8 cellular contexts compared by ENCODE assay signal in the genomic region with DNA sequence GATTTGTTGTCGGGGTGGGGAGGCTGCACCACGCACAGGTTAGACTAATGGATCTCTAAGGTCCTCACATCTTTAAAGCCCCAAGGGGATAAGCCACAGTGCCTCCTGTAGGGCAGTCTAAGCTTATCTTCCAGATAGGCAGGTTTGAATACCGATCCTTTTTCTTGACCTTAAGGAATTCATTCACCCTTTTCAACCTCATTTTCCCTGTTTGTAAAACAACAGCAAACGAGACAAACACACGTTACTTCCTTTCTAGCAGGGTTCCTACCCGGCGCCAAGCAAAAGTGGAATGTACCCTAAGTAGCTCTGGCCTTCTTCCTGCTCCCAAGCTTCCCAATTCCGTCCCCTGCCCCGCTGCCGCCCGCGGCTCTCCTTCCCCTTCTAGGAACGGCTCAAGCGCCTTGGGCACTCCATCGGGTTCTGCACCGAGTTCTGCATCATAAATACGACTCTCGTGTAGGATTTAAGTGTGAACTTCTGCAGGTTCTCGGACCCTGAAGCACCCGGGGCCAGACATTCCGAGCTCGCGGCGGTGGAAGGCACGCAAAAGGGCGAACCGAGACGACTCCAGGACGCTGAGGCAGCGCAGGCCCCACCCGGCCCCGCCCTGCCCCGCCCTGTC. TPM values are rescaled to one million over a fixed set of nuclear protein-coding genes. Genes with fewer than 3 reads are reported as not detected.
DNase-seq lines count a peak whose midpoint lies in the region; ATAC-seq and TF ChIP-seq lines count a peak whose summit lies in the region.

No MANE protein-coding gene starts in this region.

- POLR2A ChIA-PET in HEK293 (lab: Yijun Ruan, JAX) = interaction anchor here (0.5 to 2.5 kb wide), 28 partner anchors 7 to 1417 kb away, joined by 3 to 34 read pairs (median 5); a partner anchor contains a TSS

- no peaks in the 10 kb centered on the region for H3K9me3 ChIP-seq in HEK293 (ENCODE audit: control insufficient read depth, insufficient read depth, low read depth, low read length)

- peak overlapping the region; percentile 63 for H3K4me3 ChIP-seq in HEK293 (ENCODE audit: low read depth, low read length)

- peaks cover 17 to 26% of the 10 kb centered on the region in 2 donors for H3K36me3 Mint-ChIP-seq in activated T-cell treated with anti-CD3 and anti-CD28 coated beads, Interleukin-2, amount 50 U/mL, for 72 hours (ENCODE audit: insufficient read depth in 2 of 2)
- H3K36me3 Mint-ChIP-seq in osteocyte (ENCODE audit: unreplicated experiment) = peaks cover 6% of the 10 kb centered on the region

- H3K4me3 Mint-ChIP-seq in activated T-cell treated with anti-CD3 and anti-CD28 coated beads, Interleukin-2, amount 50 U/mL, for 72 hours = peak overlapping the region; percentile 83 to 95
- peak overlapping the region; percentile 88 for H3K4me3 Mint-ChIP-seq in osteocyte (ENCODE audit: unreplicated experiment)

- TF ChIP-seq CTCF in HEK293 (tag by site-specific recombination; IDR thresholded peaks at IDR 0.05) = peak; percentile 61
- TF ChIP-seq CTCF in osteocyte (IDR thresholded peaks at IDR 0.05) = peak; percentile 48

- peak overlapping the region; percentile 88 for H3K27ac Mint-ChIP-seq in activated T-cell treated with anti-CD3 and anti-CD28 coated beads, Interleukin-2, amount 50 U/mL, for 72 hours
- H3K27ac Mint-ChIP-seq in osteocyte (ENCODE audit: unreplicated experiment) = peak overlapping the region; percentile 94

- peaks cover 50% of the 10 kb centered on the region for H3K4me1 Mint-ChIP-seq in activated T-cell treated with anti-CD3 and anti-CD28 coated beads, Interleukin-2, amount 50 U/mL, for 72 hours (ENCODE audit: low read depth)
- peaks cover 38% of the 10 kb centered on the region for H3K4me1 Mint-ChIP-seq in osteocyte (ENCODE audit: unreplicated experiment)

- peak; percentile 18 to 23 for ATAC-seq in activated T-cell treated with anti-CD3 and anti-CD28 coated beads, Interleukin-2, amount 50 U/mL, for 72 hours (replicated peaks in 1 of 2)

- peak; percentile 20 to 79 (median 75) for DNase-seq in NCI-H1417 (lab: John Stamatoyannopoulos, UW)
- no peak for DNase-seq in NCI-H1417 treated with DMSO at 0.1 percent for 48 hours (lab: John Stamatoyannopoulos, UW)
- peak; percentile 89 for DNase-seq in NCI-H2227 treated with DMSO at 0.1 percent for 48 hours (lab: John Stamatoyannopoulos, UW)
- peak in 1 of 2 donors; percentile 20 for DNase-seq in activated T-cell treated with anti-CD3 and anti-CD28 coated beads, Interleukin-2, amount 50 U/mL, for 72 hours
- DNase-seq in globus pallidus (ENCODE audit: low spot score) = peak; percentile 59
- DNase-seq in osteocyte (ENCODE audit: extremely low spot score, unreplicated experiment) = no peak
- no peak for DNase-seq in NCI-H446 treated with DMSO at 0.1 percent for 48 hours (lab: John Stamatoyannopoulos, UW)

- CTCF ChIA-PET in HEK293 (lab: Yijun Ruan, JAX) = interaction anchor here (0.6 to 3.2 kb wide), 13 partner anchors 8 to 738 kb away, joined by 3 to 11 read pairs (median 5); a partner anchor contains a TSS

- H3K9me3 Mint-ChIP-seq in activated T-cell treated with anti-CD3 and anti-CD28 coated beads, Interleukin-2, amount 50 U/mL, for 72 hours = no peaks in the 10 kb centered on the region
- no peaks in the 10 kb centered on the region for H3K9me3 Mint-ChIP-seq in osteocyte (ENCODE audit: unreplicated experiment)

- peak overlapping the region; percentile 92 for H3K27ac ChIP-seq in HEK293 (ENCODE audit: extremely low read depth, low read depth, low read length)

- no peaks in the 10 kb centered on the region for H3K27me3 Mint-ChIP-seq in activated T-cell treated with anti-CD3 and anti-CD28 coated beads, Interleukin-2, amount 50 U/mL, for 72 hours (ENCODE audit: low read depth)
- no peaks in the 10 kb centered on the region for H3K27me3 Mint-ChIP-seq in osteocyte (ENCODE audit: unreplicated experiment)

- peaks cover 17 to 42% of the 10 kb centered on the region in 2 experiments for H3K36me3 ChIP-seq in HEK293 (ENCODE audit: control insufficient read depth in 2 of 2, insufficient read depth in 1 of 2, low read length in 2 of 2)

- H3K4me1 ChIP-seq in HEK293 (ENCODE audit: control insufficient read depth, insufficient read depth, low read length) = peaks cover 6% of the 10 kb centered on the region

TF ChIP-seq in HEK293, 187 proteins besides CTCF, POLR2A, EP300 and RAD21 (continues in another document):
- TF ChIP-seq, protein P1, sequence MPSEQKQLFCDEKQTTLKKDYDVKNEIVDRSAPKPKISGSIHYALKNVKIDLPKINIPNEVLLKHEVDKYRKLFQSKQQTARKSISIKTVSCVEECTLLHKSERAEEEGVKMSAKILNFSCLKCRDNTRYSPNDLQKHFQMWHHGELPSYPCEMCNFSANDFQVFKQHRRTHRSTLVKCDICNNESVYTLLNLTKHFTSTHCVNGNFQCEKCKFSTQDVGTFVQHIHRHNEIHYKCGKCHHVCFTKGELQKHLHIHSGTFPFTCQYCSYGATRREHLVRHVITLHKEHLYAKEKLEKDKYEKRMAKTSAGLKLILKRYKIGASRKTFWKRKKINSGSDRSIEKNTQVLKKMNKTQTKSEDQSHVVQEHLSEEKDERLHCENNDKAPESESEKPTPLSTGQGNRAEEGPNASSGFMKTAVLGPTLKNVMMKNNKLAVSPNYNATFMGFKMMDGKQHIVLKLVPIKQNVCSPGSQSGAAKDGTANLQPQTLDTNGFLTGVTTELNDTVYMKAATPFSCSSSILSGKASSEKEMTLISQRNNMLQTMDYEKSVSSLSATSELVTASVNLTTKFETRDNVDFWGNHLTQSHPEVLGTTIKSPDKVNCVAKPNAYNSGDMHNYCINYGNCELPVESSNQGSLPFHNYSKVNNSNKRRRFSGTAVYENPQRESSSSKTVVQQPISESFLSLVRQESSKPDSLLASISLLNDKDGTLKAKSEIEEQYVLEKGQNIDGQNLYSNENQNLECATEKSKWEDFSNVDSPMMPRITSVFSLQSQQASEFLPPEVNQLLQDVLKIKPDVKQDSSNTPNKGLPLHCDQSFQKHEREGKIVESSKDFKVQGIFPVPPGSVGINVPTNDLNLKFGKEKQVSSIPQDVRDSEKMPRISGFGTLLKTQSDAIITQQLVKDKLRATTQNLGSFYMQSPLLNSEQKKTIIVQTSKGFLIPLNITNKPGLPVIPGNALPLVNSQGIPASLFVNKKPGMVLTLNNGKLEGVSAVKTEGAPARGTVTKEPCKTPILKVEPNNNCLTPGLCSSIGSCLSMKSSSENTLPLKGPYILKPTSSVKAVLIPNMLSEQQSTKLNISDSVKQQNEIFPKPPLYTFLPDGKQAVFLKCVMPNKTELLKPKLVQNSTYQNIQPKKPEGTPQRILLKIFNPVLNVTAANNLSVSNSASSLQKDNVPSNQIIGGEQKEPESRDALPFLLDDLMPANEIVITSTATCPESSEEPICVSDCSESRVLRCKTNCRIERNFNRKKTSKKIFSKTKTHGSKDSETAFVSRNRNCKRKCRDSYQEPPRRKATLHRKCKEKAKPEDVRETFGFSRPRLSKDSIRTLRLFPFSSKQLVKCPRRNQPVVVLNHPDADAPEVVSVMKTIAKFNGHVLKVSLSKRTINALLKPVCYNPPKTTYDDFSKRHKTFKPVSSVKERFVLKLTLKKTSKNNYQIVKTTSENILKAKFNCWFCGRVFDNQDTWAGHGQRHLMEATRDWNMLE (tag by site-specific recombination; conservative IDR thresholded peaks at IDR 0.05; ENCODE audit: low read depth) = no peak; the same call in 1 of the 2 replicates
- no peak for TF ChIP-seq ZNF404 (tag by site-specific recombination; IDR thresholded peaks at IDR 0.05)
- no peak for TF ChIP-seq KLF16 (tag by site-specific recombination; IDR thresholded peaks at IDR 0.05)
- TF ChIP-seq ZIC2 (tag by site-specific recombination; IDR thresholded peaks at IDR 0.05) = no peak
- TF ChIP-seq YY1 (tag by site-specific recombination; IDR thresholded peaks at IDR 0.05) = peak; percentile 38; the same call in 1 of the 2 replicates
- TF ChIP-seq ZBTB48 (tag by site-specific recombination; IDR thresholded peaks at IDR 0.05) = peak; percentile 81
- TF ChIP-seq ZNF792 (tag by site-specific recombination; IDR thresholded peaks at IDR 0.05) = no peak
- no peak for TF ChIP-seq ZNF677 (tag by site-specific recombination; IDR thresholded peaks at IDR 0.05)
- peak; percentile 70 for TF ChIP-seq IKZF3 (tag by site-specific recombination; IDR thresholded peaks at IDR 0.05)
- peak; percentile 71; the same call in 1 of the 2 replicates for TF ChIP-seq ZFP37 (tag by site-specific recombination; IDR thresholded peaks at IDR 0.05)
- TF ChIP-seq ZNF16 (tag by site-specific recombination; IDR thresholded peaks at IDR 0.05; ENCODE audit: low read depth) = no peak
- TF ChIP-seq KLF1 (tag by site-specific recombination; IDR thresholded peaks at IDR 0.05) = peak; percentile 97
- no peak for TF ChIP-seq SCRT1 (tag by site-specific recombination; IDR thresholded peaks at IDR 0.05; ENCODE audit: borderline replicate concordance)
- peak; percentile 65; the same call in 1 of the 2 replicates for TF ChIP-seq ZNF785 (tag by site-specific recombination; IDR thresholded peaks at IDR 0.05)
- TF ChIP-seq, protein P2, sequence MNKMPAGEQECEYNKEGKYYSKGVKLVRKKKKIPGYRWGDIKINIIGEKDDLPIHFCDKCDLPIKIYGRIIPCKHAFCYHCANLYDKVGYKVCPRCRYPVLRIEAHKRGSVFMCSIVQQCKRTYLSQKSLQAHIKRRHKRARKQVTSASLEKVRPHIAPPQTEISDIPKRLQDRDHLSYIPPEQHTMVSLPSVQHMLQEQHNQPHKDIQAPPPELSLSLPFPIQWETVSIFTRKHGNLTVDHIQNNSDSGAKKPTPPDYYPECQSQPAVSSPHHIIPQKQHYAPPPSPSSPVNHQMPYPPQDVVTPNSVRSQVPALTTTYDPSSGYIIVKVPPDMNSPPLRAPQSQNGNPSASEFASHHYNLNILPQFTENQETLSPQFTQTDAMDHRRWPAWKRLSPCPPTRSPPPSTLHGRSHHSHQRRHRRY (tag by site-specific recombination; IDR thresholded peaks at IDR 0.05) = no peak
- TF ChIP-seq, protein P3, sequence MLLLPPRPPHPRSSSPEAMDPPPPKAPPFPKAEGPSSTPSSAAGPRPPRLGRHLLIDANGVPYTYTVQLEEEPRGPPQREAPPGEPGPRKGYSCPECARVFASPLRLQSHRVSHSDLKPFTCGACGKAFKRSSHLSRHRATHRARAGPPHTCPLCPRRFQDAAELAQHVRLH (tag by site-specific recombination; IDR thresholded peaks at IDR 0.05) = no peak

RNA-seq across cellular contexts. Expression of a gene that starts 0.5 kb away (rescaled TPM):
- total RNA-seq in activated T-cell treated with anti-CD3 and anti-CD28 coated beads, Interleukin-2, amount 50 U/mL, for 72 hours = 100 to 1,000 TPM; 108 to 163 TPM
- total RNA-seq in osteocyte = 15.2 and 18.7 TPM in 2 replicates

RNA-seq across cellular contexts. Expression of a gene that starts 9.6 kb away (rescaled TPM):
- 10 to 100 TPM; 58.4 to 75.7 TPM for total RNA-seq in activated T-cell treated with anti-CD3 and anti-CD28 coated beads, Interleukin-2, amount 50 U/mL, for 72 hours
- total RNA-seq in osteocyte = 61.9 and 62.5 TPM in 2 replicates

RNA-seq across cellular contexts. Expression of a gene that starts 20.6 kb away (rescaled TPM):
- total RNA-seq in activated T-cell treated with anti-CD3 and anti-CD28 coated beads, Interleukin-2, amount 50 U/mL, for 72 hours = not detected
- total RNA-seq in osteocyte = not detected in 2 replicates

RNA-seq across cellular contexts. Expression of a gene that starts 31.4 kb away (rescaled TPM):
- total RNA-seq in activated T-cell treated with anti-CD3 and anti-CD28 coated beads, Interleukin-2, amount 50 U/mL, for 72 hours = 10 to 100 TPM; 64.2 to 71.1 TPM
- total RNA-seq in osteocyte = 39.8 and 40.4 TPM in 2 replicates

RNA-seq across cellular contexts. Expression of a gene that starts 31.5 kb away (rescaled TPM):
- 10 to 100 TPM; 51.4 to 51.6 TPM for total RNA-seq in activated T-cell treated with anti-CD3 and anti-CD28 coated beads, Interleukin-2, amount 50 U/mL, for 72 hours
- total RNA-seq in osteocyte = 51.8 and 63.6 TPM in 2 replicates

Comparison
In these comparisons a context has a peak if more than half of its experiments do, and no peak if none do; other contexts are left out.
1. DNase-seq: peak in NCI-H1417 (3 of 3), NCI-H2227 treated with DMSO at 0.1 percent for 48 hours (single experiment) and globus pallidus (single experiment); none in NCI-H1417 treated with DMSO at 0.1 percent for 48 hours (single experiment), osteocyte (single experiment) and NCI-H446 treated with DMSO at 0.1 percent for 48 hours (single experiment).